10 cellular contexts compared by ENCODE assay signal in genomic region chr4:87986508-87986907, GRCh38.
"Had no signal": no experiment of that assay in that cellular context is flagged by ENCODE, and none has a peak within 500 bp of the region (broad histone marks: within the 10 kb centered on the region; RNA-seq: fewer than 3 reads in every experiment).

No MANE protein-coding gene starts in this region.

- H3K4me1 ChIP-seq: HAP-1 had no signal

- H3K9me3 ChIP-seq: HAP-1 had no signal

- H3K4me3 ChIP-seq: GM23248, GM23338, HAP-1 had no signal

- H3K36me3 ChIP-seq: HAP-1 had no signal

- DNase-seq: GM23248, GOT3, H7, H9, HCEC 1CT, HFFc6 had no signal

- H3K27ac ChIP-seq: GM23248 had no signal

- FAIRE-seq: H1, H54 had no signal
